In the genomic region with DNA sequence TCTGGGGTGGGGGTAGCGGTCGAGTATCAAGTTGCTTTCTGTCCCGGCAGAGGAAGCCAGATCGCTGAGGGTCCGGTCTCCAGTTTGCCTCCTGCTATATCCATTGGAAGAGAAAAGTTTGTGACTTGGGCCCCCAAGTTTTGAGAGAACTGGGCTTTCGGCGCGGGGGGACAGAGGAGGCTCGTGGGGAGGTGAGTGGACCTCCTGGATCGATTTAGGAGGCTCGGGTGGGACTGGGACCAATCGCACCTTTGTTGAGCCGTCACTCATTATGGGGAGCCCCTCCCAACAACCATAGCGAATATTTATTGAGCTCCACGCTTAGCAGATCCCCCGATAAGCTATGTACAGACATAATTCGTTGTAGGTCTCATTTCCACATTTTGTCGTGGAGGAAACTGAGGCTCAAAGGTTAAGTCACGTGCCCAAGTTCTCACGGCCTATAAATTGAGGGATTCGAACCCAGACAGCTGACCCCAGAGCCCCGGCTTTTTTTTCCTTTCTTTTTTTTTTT, we compare ENCODE assay signal across 1 cellular context.
TF ChIP-seq lines count a peak whose summit lies in the region.

No MANE protein-coding gene starts in this region.

TF ChIP-seq in A549, 52 proteins besides CTCF, POLR2A, EP300 and RAD21 (continued from another document):
- TF ChIP-seq, protein P1, sequence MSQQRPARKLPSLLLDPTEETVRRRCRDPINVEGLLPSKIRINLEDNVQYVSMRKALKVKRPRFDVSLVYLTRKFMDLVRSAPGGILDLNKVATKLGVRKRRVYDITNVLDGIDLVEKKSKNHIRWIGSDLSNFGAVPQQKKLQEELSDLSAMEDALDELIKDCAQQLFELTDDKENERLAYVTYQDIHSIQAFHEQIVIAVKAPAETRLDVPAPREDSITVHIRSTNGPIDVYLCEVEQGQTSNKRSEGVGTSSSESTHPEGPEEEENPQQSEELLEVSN (IDR thresholded peaks at IDR 0.05; ENCODE audit: borderline replicate concordance, low read depth) = no peak
